21 cellular contexts compared by ENCODE assay signal in the genomic region with DNA sequence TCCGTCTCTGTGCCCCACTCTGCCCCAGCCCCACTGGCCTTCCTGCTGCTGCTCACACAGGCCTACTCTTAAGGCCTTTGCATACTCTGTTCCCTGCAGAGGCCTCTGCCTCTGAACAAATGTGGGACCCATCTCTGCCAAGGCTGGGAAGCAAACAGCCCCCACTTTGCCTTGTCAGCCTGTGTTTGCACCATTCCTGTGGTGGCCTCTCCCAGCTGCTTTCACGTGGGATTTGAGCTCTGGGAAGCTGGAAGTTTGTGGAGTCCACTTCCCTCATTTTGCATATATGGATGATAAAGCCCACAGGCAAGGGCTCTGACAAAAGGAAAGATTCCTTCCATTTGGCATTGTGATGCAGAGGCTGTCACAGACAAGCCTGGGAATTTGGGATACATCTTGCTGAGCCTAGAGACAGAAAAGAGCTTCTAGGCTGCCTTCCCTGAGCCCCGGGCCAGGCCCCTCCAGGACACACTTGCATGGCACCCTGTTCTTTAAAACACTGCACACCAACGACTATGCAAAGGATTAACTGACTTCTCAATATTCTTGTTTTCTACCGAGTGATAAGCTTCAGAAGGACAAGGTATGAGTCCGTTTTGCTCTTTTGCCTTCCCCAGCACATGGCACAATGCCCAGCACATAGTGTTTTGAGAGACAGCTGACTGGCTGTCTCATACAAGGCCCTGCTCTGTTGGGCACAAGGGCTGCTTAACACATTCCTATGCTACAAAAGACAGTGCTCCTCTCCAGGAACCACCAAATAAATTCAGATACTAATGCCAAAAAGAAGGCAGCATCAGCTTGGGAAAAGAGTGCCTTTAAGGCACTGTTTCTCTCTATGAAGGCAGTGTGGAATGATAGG.
A peak's percentile ranks its signal among the peaks of the same experiment; 100 is the strongest.
DNase-seq lines count a peak whose midpoint lies in the region; ATAC-seq and TF ChIP-seq lines count a peak whose summit lies in the region.
"Had no signal": no experiment of that assay in that cellular context is flagged by ENCODE, and none has a peak within 500 bp of the region (broad histone marks: within the 10 kb centered on the region; RNA-seq: fewer than 3 reads in every experiment).

No MANE protein-coding gene starts in this region.

- peaks cover 14% of the 10 kb centered on the region; the same call in 1 of the 2 replicates for H3F3A ChIP-seq in PC-9 (ENCODE audit: insufficient read depth, low read depth)

- H3K4me1 Mint-ChIP-seq in memory B cell (no peaks in the 10 kb centered on the region), T-helper 17 cell (no peaks in the 10 kb centered on the region)
- no peaks in the 10 kb centered on the region for H3K4me1 Mint-ChIP-seq in activated T-helper 2 cell treated with anti-CD3 and anti-CD28 coated beads, Interferon-gamma antibody, Interleukin-2, Interleukin-4, amounts not matched to agents 10 μg/mL and 5 μg/mL and 100 μg/mL, durations not matched to agents 14 hours and 24 hours and 36 hours (ENCODE audit: low read depth)
- H3K4me1 Mint-ChIP-seq: central memory CD8-positive, alpha-beta T cell; stimulated activated naive B cell treated with anti-CD40 and anti-IgM and Interleukin-4, amounts not matched to agents 10 μg/mL and 1 μg/mL and 100 μg/mL, for 72 hours had no signal

- no peaks in the 10 kb centered on the region for H3K79me2 ChIP-seq in PC-9 (ENCODE audit: low read depth)
- H3K79me2 ChIP-seq in Karpas-422 (ENCODE audit: low read length) = no peaks in the 10 kb centered on the region

- H3K9ac ChIP-seq in Karpas-422 (ENCODE audit: low read length) = no peak overlapping the region

- no peak overlapping the region for H3K27ac ChIP-seq in PC-9
- no peak overlapping the region for H3K27ac ChIP-seq in Karpas-422 (ENCODE audit: low read length)
- H3K27ac ChIP-seq: adrenal gland, prostate gland, RWPE1 had no signal

- H4K20me1 ChIP-seq in PC-9 (ENCODE audit: insufficient read depth) (no peaks in the 10 kb centered on the region), Karpas-422 (ENCODE audit: insufficient read depth, low read depth, low read length) (no peaks in the 10 kb centered on the region)

- H3K36me3 Mint-ChIP-seq in memory B cell (no peaks in the 10 kb centered on the region), T-helper 17 cell (ENCODE audit: low read depth) (peaks cover 3% of the 10 kb centered on the region)
- H3K36me3 Mint-ChIP-seq in activated T-helper 2 cell treated with anti-CD3 and anti-CD28 coated beads, Interferon-gamma antibody, Interleukin-2, Interleukin-4, amounts not matched to agents 10 μg/mL and 5 μg/mL and 100 μg/mL, durations not matched to agents 14 hours and 24 hours and 36 hours (ENCODE audit: low read depth) = no peaks in the 10 kb centered on the region
- H3K36me3 Mint-ChIP-seq: activated CD8-positive, alpha-beta memory T cell treated with anti-CD3 and anti-CD28 coated beads, Interleukin-2, amount 10 ng/mL, durations not matched to agents 7 days and 5 days; stimulated activated naive B cell treated with anti-CD40 and anti-IgM and Interleukin-4, amounts not matched to agents 10 μg/mL and 1 μg/mL and 100 μg/mL, for 72 hours had no signal

- no peak overlapping the region for H3K4me2 ChIP-seq in PC-9
- H3K4me2 ChIP-seq in Karpas-422 (ENCODE audit: low read depth, low read length, poor library complexity, severe bottlenecking) = no peak overlapping the region

- H3K27me3 ChIP-seq in PC-9 (ENCODE audit: insufficient read depth, low read depth) (no peaks in the 10 kb centered on the region), Karpas-422 (ENCODE audit: low read length) (no peaks in the 10 kb centered on the region)
- H3K27me3 ChIP-seq: adrenal gland had no signal

- H3K27ac Mint-ChIP-seq in memory B cell = peak overlapping the region; percentile 55
- H3K27ac Mint-ChIP-seq in activated T-helper 2 cell treated with anti-CD3 and anti-CD28 coated beads, Interferon-gamma antibody, Interleukin-2, Interleukin-4, amounts not matched to agents 10 μg/mL and 5 μg/mL and 100 μg/mL, durations not matched to agents 14 hours and 24 hours and 36 hours = no peak overlapping the region
- H3K27ac Mint-ChIP-seq in T-helper 17 cell = no peak overlapping the region
- H3K27ac Mint-ChIP-seq: activated CD8-positive, alpha-beta memory T cell treated with anti-CD3 and anti-CD28 coated beads, Interleukin-2, amount 10 ng/mL, durations not matched to agents 7 days and 5 days; stimulated activated naive B cell treated with anti-CD40 and anti-IgM and Interleukin-4, amounts not matched to agents 10 μg/mL and 1 μg/mL and 100 μg/mL, for 72 hours had no signal

- CTCF ChIA-PET in PC-9 (lab: Charles Lee) = no interaction called here

- TSS peak; percentile 2 for BruUV-seq in PC-9 (replicated peaks; lab: Mats Ljungman, UMichigan)

- no peaks in the 10 kb centered on the region for H3K9me3 ChIP-seq in PC-9 (ENCODE audit: insufficient read depth, low read depth)
- H3K9me3 ChIP-seq in Karpas-422 (ENCODE audit: low read length) = no peaks in the 10 kb centered on the region
- no peaks in the 10 kb centered on the region for H3K9me3 ChIP-seq in T-helper 17 cell (ENCODE audit: control insufficient read depth, low read length, poor library complexity, severe bottlenecking)
- H3K9me3 ChIP-seq: adrenal gland, prostate gland had no signal

- DNase-seq in Ammon's horn (ENCODE audit: low spot score) (peak; percentile 38), PC-9 (no peak), fibroblast of mammary gland (ENCODE audit: low read depth) (peak; percentile 29), memory B cell (ENCODE audit: low spot score in 2 of 2) (no peak), Karpas-422 (no peak), T-helper 17 cell (no peak), dermis blood vessel endothelial cell (no peak)
- no peak for DNase-seq in activated T-helper 2 cell treated with anti-CD3 and anti-CD28 coated beads, Interferon-gamma antibody, Interleukin-2, Interleukin-4, amounts not matched to agents 10 μg/mL and 5 μg/mL and 100 μg/mL, durations not matched to agents 14 hours and 24 hours and 36 hours (ENCODE audit: low spot score)
- DNase-seq: activated CD4-positive, alpha-beta T cell treated with anti-CD3 and anti-CD28 coated beads for 1 hour; activated CD8-positive, alpha-beta memory T cell treated with anti-CD3 and anti-CD28 coated beads, Interleukin-2, amount 10 ng/mL, durations not matched to agents 7 days and 5 days; DMS153; NCI-H82; stimulated activated CD4-positive, alpha-beta T cell treated with anti-CD3 and anti-CD28 coated beads, Interleukin-12 subunit alpha, Interleukin-12 subunit beta, amount 100 ng/mL, for 4 hours; stimulated activated naive B cell treated with anti-CD40 and anti-IgM and Interleukin-4, amounts not matched to agents 10 μg/mL and 1 μg/mL and 100 μg/mL, for 72 hours had no signal

- peaks cover 4% of the 10 kb centered on the region for H3K27me3 Mint-ChIP-seq in memory B cell
- H3K27me3 Mint-ChIP-seq in activated T-helper 2 cell treated with anti-CD3 and anti-CD28 coated beads, Interferon-gamma antibody, Interleukin-2, Interleukin-4, amounts not matched to agents 10 μg/mL and 5 μg/mL and 100 μg/mL, durations not matched to agents 14 hours and 24 hours and 36 hours (ENCODE audit: low read depth) = peaks cover 23% of the 10 kb centered on the region
- H3K27me3 Mint-ChIP-seq in T-helper 17 cell = peaks cover 50% of the 10 kb centered on the region

- H3K4me3 Mint-ChIP-seq in memory B cell (no peak overlapping the region), T-helper 17 cell (no peak overlapping the region)
- no peak overlapping the region for H3K4me3 Mint-ChIP-seq in activated T-helper 2 cell treated with anti-CD3 and anti-CD28 coated beads, Interferon-gamma antibody, Interleukin-2, Interleukin-4, amounts not matched to agents 10 μg/mL and 5 μg/mL and 100 μg/mL, durations not matched to agents 14 hours and 24 hours and 36 hours (ENCODE audit: low read depth)
- H3K4me3 Mint-ChIP-seq: activated CD8-positive, alpha-beta memory T cell treated with anti-CD3 and anti-CD28 coated beads, Interleukin-2, amount 10 ng/mL, durations not matched to agents 7 days and 5 days; central memory CD8-positive, alpha-beta T cell; nephron; stimulated activated naive B cell treated with anti-CD40 and anti-IgM and Interleukin-4, amounts not matched to agents 10 μg/mL and 1 μg/mL and 100 μg/mL, for 72 hours had no signal

- no peaks in the 10 kb centered on the region for H3K9me3 Mint-ChIP-seq in memory B cell
- no peaks in the 10 kb centered on the region for H3K9me3 Mint-ChIP-seq in activated T-helper 2 cell treated with anti-CD3 and anti-CD28 coated beads, Interferon-gamma antibody, Interleukin-2, Interleukin-4, amounts not matched to agents 10 μg/mL and 5 μg/mL and 100 μg/mL, durations not matched to agents 14 hours and 24 hours and 36 hours
- H3K9me3 Mint-ChIP-seq: central memory CD8-positive, alpha-beta T cell; nephron; stimulated activated naive B cell treated with anti-CD40 and anti-IgM and Interleukin-4, amounts not matched to agents 10 μg/mL and 1 μg/mL and 100 μg/mL, for 72 hours had no signal

- no peaks in the 10 kb centered on the region for H3K4me1 ChIP-seq in PC-9 (replicated peaks; ENCODE audit: insufficient read depth)
- H3K4me1 ChIP-seq in Karpas-422 (ENCODE audit: low read length) = no peaks in the 10 kb centered on the region
- H3K4me1 ChIP-seq: adrenal gland, prostate gland had no signal

- H3K4me3 ChIP-seq in PC-9 (no peak overlapping the region), fibroblast of mammary gland (ENCODE audit: control insufficient read depth, low read depth, low read length) (no peak overlapping the region), Karpas-422 (ENCODE audit: low read length) (no peak overlapping the region)
- H3K4me3 ChIP-seq: adrenal gland, lung, prostate gland had no signal

- H3K36me3 ChIP-seq in PC-9 (ENCODE audit: low read depth) (no peaks in the 10 kb centered on the region), Karpas-422 (ENCODE audit: insufficient read depth, low read length) (no peaks in the 10 kb centered on the region)
- H3K36me3 ChIP-seq: adrenal gland, prostate gland had no signal

- POLR2A ChIA-PET in PC-9 (lab: Charles Lee; ENCODE audit: unreplicated experiment) = interaction anchor here (0.6 kb wide), 1 partner anchor 113 kb away, joined by 4 read pairs; no protein-coding TSS in a partner anchor

- TF ChIP-seq CTCF in PC-9 (conservative IDR thresholded peaks at IDR 0.05) = no peak
- TF ChIP-seq CTCF in fibroblast of mammary gland (conservative IDR thresholded peaks at IDR 0.05; ENCODE audit: control insufficient read depth, insufficient read depth, low read depth, low read length) = no peak

- no peaks in the 10 kb centered on the region for H3K9me2 ChIP-seq in PC-9 (ENCODE audit: insufficient read depth)
- no peaks in the 10 kb centered on the region for H3K9me2 ChIP-seq in Karpas-422 (replicated peaks; ENCODE audit: insufficient read depth, low read length)

- no peak overlapping the region for H2AFZ ChIP-seq in PC-9
- H2AFZ ChIP-seq in Karpas-422 (ENCODE audit: low read length) = no peak overlapping the region

- intact Hi-C loops in PC-9 (cut with micrococcal nuclease; ENCODE audit: unreplicated experiment) = no loop called here
- intact Hi-C loops in activated T-helper 2 cell treated with anti-CD3 and anti-CD28 coated beads, Interferon-gamma antibody, Interleukin-2, Interleukin-4, amounts not matched to agents 10 μg/mL and 5 μg/mL and 100 μg/mL, durations not matched to agents 14 hours and 24 hours and 36 hours (cut with micrococcal nuclease) = no loop called here

- ATAC-seq in memory B cell (ENCODE audit: low read depth) (no peak), T-helper 17 cell (no peak)
- ATAC-seq: activated CD8-positive, alpha-beta memory T cell treated with anti-CD3 and anti-CD28 coated beads, Interleukin-2, amount 10 ng/mL, durations not matched to agents 7 days and 5 days; HCT116; stimulated activated naive B cell treated with anti-CD40 and anti-IgM and Interleukin-4, amounts not matched to agents 10 μg/mL and 1 μg/mL and 100 μg/mL, for 72 hours had no signal

Comparison
In these comparisons a context has a peak if more than half of its experiments do, and no peak if none do; other contexts are left out.
1. DNase-seq: peak in Ammon's horn (single experiment) and fibroblast of mammary gland (single experiment); none in PC-9 (0 of 2), memory B cell (0 of 2), Karpas-422 (single experiment), activated T-helper 2 cell treated with anti-CD3 and anti-CD28 coated beads, Interferon-gamma antibody, Interleukin-2, Interleukin-4, amounts not matched to agents 10 μg/mL and 5 μg/mL and 100 μg/mL, durations not matched to agents 14 hours and 24 hours and 36 hours (single experiment), T-helper 17 cell (0 of 3) and dermis blood vessel endothelial cell (single experiment).